ENCODE assay signal across 14 cellular contexts in genomic region chrX:1397001-1397400, GRCh38.
"Had no signal": no experiment of that assay in that cellular context is flagged by ENCODE, and none has a peak within 500 bp of the region (broad histone marks: within the 10 kb centered on the region; RNA-seq: fewer than 3 reads in every experiment).

No MANE protein-coding gene starts in this region.

- ATAC-seq: gastroesophageal sphincter; right lobe of liver; stimulated activated memory B cell treated with anti-CD40 and anti-IgM and Interleukin-4, amounts not matched to agents 10 μg/mL and 1 μg/mL and 100 μg/mL, for 72 hours had no signal

- H3K4me3 ChIP-seq: cardiac muscle cell, colonic mucosa, gastroesophageal sphincter, right lobe of liver, SK-N-MC, tibial nerve, vagina had no signal

- H3K4me3 Mint-ChIP-seq: stimulated activated memory B cell treated with anti-CD40 and anti-IgM and Interleukin-4, amounts not matched to agents 10 μg/mL and 1 μg/mL and 100 μg/mL, for 72 hours had no signal

- H3K27me3 Mint-ChIP-seq: stimulated activated memory B cell treated with anti-CD40 and anti-IgM and Interleukin-4, amounts not matched to agents 10 μg/mL and 1 μg/mL and 100 μg/mL, for 72 hours had no signal

- H3K4me1 ChIP-seq: colonic mucosa had no signal

- H3K9me3 Mint-ChIP-seq: nephron had no signal

- H3K36me3 ChIP-seq: cardiac muscle cell, colonic mucosa had no signal

- H3K9me3 ChIP-seq: colonic mucosa, gastroesophageal sphincter, right lobe of liver, tibial nerve, vagina had no signal

- H3K27me3 ChIP-seq: cardiac muscle cell, colonic mucosa, gastroesophageal sphincter, right lobe of liver, tibial nerve, vagina had no signal

- H3K27ac Mint-ChIP-seq: stimulated activated memory B cell treated with anti-CD40 and anti-IgM and Interleukin-4, amounts not matched to agents 10 μg/mL and 1 μg/mL and 100 μg/mL, for 72 hours had no signal

- FAIRE-seq: endometrium had no signal

- DNase-seq: activated naive CD4-positive, alpha-beta T cell; colonic mucosa; islet precursor cell; nucleus accumbens; substantia nigra had no signal

- H3K27ac ChIP-seq: cardiac muscle cell, colonic mucosa, gastroesophageal sphincter, right lobe of liver, SK-N-MC, tibial nerve, vagina had no signal
